3 cellular contexts compared by ENCODE assay signal in genomic region chr15:47784820-47785219, GRCh38.
"Had no signal": no experiment of that assay in that cellular context is flagged by ENCODE, and none has a peak within 500 bp of the region (broad histone marks: within the 10 kb centered on the region; RNA-seq: fewer than 3 reads in every experiment).

No MANE protein-coding gene starts in this region.

- ATAC-seq: GM12878 had no signal

- H3K4me3 ChIP-seq: GM12878 had no signal

- DNase-seq: GDM1, GF-D8 had no signal
